17 cellular contexts compared by ENCODE assay signal in the genomic region with DNA sequence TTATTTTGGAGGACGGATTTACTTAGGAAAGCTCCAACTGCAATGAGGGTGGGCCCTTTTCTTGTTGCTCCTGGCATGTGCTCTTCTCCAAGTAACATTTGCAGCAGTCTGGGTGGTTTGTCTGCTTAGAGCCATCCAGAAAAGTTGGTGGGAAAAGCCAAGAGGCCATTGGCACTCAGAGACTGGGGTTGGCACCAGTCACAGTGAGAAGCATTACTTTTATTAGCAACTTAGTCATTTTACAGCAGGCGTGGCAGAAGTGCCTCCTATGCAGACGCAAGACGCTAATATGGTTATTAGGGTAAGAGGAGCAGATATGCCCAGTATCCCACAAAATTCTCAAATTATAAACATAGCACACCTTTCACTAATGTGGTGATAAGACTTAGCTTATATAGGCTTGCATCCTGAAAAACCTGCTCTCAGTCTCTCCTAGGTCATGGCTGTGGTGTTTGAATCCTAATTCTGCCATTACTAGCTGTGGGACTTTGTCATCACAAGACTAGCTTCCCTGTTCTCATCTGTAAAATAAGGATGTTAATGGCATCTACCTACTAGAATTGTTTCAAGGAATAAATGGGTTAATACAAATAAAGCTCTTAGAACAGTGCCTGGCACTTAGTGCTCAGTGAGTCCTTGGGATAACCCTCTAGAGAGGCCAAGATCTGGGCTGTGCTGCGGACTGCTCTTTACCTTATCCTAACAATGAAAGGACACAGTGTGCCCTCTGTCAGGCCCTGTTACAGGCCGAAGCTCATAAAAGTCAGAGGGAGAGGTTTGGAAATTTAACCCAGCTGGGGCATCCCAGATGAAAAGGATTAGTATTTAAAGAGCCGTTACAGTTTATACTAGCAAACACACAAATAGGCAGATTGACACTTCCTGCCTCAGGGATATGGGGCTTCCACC.
DNase-seq lines count a peak whose midpoint lies in the region; ATAC-seq and TF ChIP-seq lines count a peak whose summit lies in the region.
"Had no signal": no experiment of that assay in that cellular context is flagged by ENCODE, and none has a peak within 500 bp of the region (broad histone marks: within the 10 kb centered on the region; RNA-seq: fewer than 3 reads in every experiment).

No MANE protein-coding gene starts in this region.

- H3F3A ChIP-seq in GM23248 (ENCODE audit: insufficient read depth), result no peaks in the 10 kb centered on the region

- peak; percentile 96 for DNase-seq in LNCaP clone FGC (ENCODE audit: low read depth)
- DNase-seq in endodermal cell, result no peak
- DNase-seq in lower lobe of right lung, result no peak
- peak; percentile 63 to 78 for DNase-seq in gastrocnemius medialis
- DNase-seq in natural killer cell treated with Interleukin-12 subunit alpha and Interleukin-12 subunit beta and Interleukin-15 and Interleukin-18, amount 100 ng/mL, for 72 hours (ENCODE audit: low spot score), result no peak
- DNase-seq in GM23248, result no peak
- DNase-seq in CD1c-positive myeloid dendritic cell (ENCODE audit: extremely low spot score), result no peak
- no peak for DNase-seq in COLO668 (lab: John Stamatoyannopoulos, UW; ENCODE audit: unreplicated experiment)
- DNase-seq: activated CD4-positive, alpha-beta T cell treated with anti-CD3 and anti-CD28 coated beads for 48 hours; activated CD8-positive, alpha-beta memory T cell treated with anti-CD3 and anti-CD28 coated beads, Interleukin-2, amount 50 U/mL, for 48 hours; activated naive CD4-positive, alpha-beta T cell treated with Interleukin-2 at 50 U/mL for 16 hours; esophagus squamous epithelium; spleen; stimulated activated naive CD8-positive, alpha-beta T cell treated with anti-CD3 and anti-CD28 coated beads, Interleukin-15, amount 100 ng/mL, for 72 hours; T-helper 9 cell had no signal

- H3K36me3 ChIP-seq in endodermal cell (ENCODE audit: control insufficient read depth, insufficient read depth, low read length) (no peaks in the 10 kb centered on the region), lower lobe of right lung (no peaks in the 10 kb centered on the region), gastrocnemius medialis (no peaks in the 10 kb centered on the region), GM23248 (ENCODE audit: low read depth) (no peaks in the 10 kb centered on the region)
- H3K36me3 ChIP-seq: esophagus squamous epithelium, spleen had no signal

- WGBS in endodermal cell (ENCODE audit: insufficient coverage in 1 of 2, insufficient read length in 1 of 2), 2 experiments, result 90% methylated on average over 7 of the region's 7 CpGs; no CpG with 5 or more reads in 1 of the 2 experiments
- whole genome bisulfite sequencing in GM23248 (ENCODE audit: low coverage in 1 of 2, low lambda C conversion rate in 2 of 2, missing lambda C conversion rate in 2 of 2), 2 experiments, result 50 to 57% methylated on average over 7 of the region's 7 CpGs

- no peaks in the 10 kb centered on the region for H3K9me2 ChIP-seq in GM23248 (ENCODE audit: insufficient read depth)

- no peak overlapping the region for H3K4me3 Mint-ChIP-seq in endodermal cell
- no peak overlapping the region for H3K4me3 Mint-ChIP-seq in natural killer cell treated with Interleukin-12 subunit alpha and Interleukin-12 subunit beta and Interleukin-15 and Interleukin-18, amount 100 ng/mL, for 72 hours
- H3K4me3 Mint-ChIP-seq: stimulated activated naive CD8-positive, alpha-beta T cell treated with anti-CD3 and anti-CD28 coated beads, Interleukin-15, amount 100 ng/mL, for 72 hours had no signal

- in situ Hi-C loops in gastrocnemius medialis (cut with MboI; ENCODE audit: low sequenced_read_pairs in 4 of 4) (loop anchor here in 1 of 4 donors (25.0 kb wide), 1 partner anchor 209 kb away; no protein-coding TSS in a partner anchor), GM23248 (cut with MboI) (no loop called here)

- H3K4me1 ChIP-seq in endodermal cell (ENCODE audit: control insufficient read depth, insufficient read depth, low read length) (peaks cover 8% of the 10 kb centered on the region), lower lobe of right lung (no peaks in the 10 kb centered on the region), gastrocnemius medialis (peaks cover 19 to 26% of the 10 kb centered on the region in 2 donors), GM23248 (ENCODE audit: insufficient read depth) (peaks cover 12% of the 10 kb centered on the region)

- TF ChIP-seq CTCF in LNCaP clone FGC (IDR thresholded peaks at IDR 0.05; ENCODE audit: control insufficient read depth, extremely low read depth, insufficient read depth), result no peak
- TF ChIP-seq CTCF in endodermal cell (conservative IDR thresholded peaks at IDR 0.05), result no peak
- no peak for TF ChIP-seq CTCF in lower lobe of right lung (IDR thresholded peaks at IDR 0.05)
- no peak for TF ChIP-seq CTCF in gastrocnemius medialis (IDR thresholded peaks at IDR 0.05 in 4 of 5, conservative IDR thresholded peaks at IDR 0.05 in 1 of 5)

- intact Hi-C loops in lower lobe of right lung (cut with DNase I) (no loop called here), gastrocnemius medialis (cut with DNase I; ENCODE audit: low total_unique reads) (loop anchor here (2.0 to 10.0 kb wide), 2 partner anchors 114 to 314 kb away; no protein-coding TSS in a partner anchor)

- no peak overlapping the region for H3K9ac ChIP-seq in endodermal cell (ENCODE audit: extremely low read depth, low read length, poor library complexity, severe bottlenecking)
- no peak overlapping the region for H3K9ac ChIP-seq in GM23248
- H3K9ac ChIP-seq: KMS-11 had no signal

- H2AFZ ChIP-seq in GM23248, result no peak overlapping the region

- peaks cover 19% of the 10 kb centered on the region for H3K4me1 Mint-ChIP-seq in endodermal cell
- no peaks in the 10 kb centered on the region for H3K4me1 Mint-ChIP-seq in natural killer cell treated with Interleukin-12 subunit alpha and Interleukin-12 subunit beta and Interleukin-15 and Interleukin-18, amount 100 ng/mL, for 72 hours (ENCODE audit: low read depth in 2 of 2)
- H3K4me1 Mint-ChIP-seq: stimulated activated naive CD8-positive, alpha-beta T cell treated with anti-CD3 and anti-CD28 coated beads, Interleukin-15, amount 100 ng/mL, for 72 hours had no signal

- H3K27ac Mint-ChIP-seq in endodermal cell, result peak overlapping the region; percentile 44
- H3K27ac Mint-ChIP-seq in natural killer cell treated with Interleukin-12 subunit alpha and Interleukin-12 subunit beta and Interleukin-15 and Interleukin-18, amount 100 ng/mL, for 72 hours, result no peak overlapping the region
- H3K27ac Mint-ChIP-seq: stimulated activated naive CD8-positive, alpha-beta T cell treated with anti-CD3 and anti-CD28 coated beads, Interleukin-15, amount 100 ng/mL, for 72 hours had no signal

- TF ChIP-seq POLR2A in gastrocnemius medialis (IDR thresholded peaks at IDR 0.05), result no peak

- H3K4me2 ChIP-seq in GM23248 (ENCODE audit: unreplicated experiment), result no peak overlapping the region
- H3K4me2 ChIP-seq: KMS-11 had no signal

- no peak overlapping the region for H3K4me3 ChIP-seq in LNCaP clone FGC (ENCODE audit: low read depth, low read length)
- no peak overlapping the region for H3K4me3 ChIP-seq in endodermal cell (ENCODE audit: low read length)
- no peak overlapping the region for H3K4me3 ChIP-seq in lower lobe of right lung
- no peak overlapping the region for H3K4me3 ChIP-seq in gastrocnemius medialis
- H3K4me3 ChIP-seq in GM23248, result no peak overlapping the region
- H3K4me3 ChIP-seq: esophagus squamous epithelium, lung, spleen had no signal

- no peaks in the 10 kb centered on the region for H3K27me3 ChIP-seq in endodermal cell (ENCODE audit: control insufficient read depth, insufficient read depth, low read length, poor library complexity, severe bottlenecking)
- no peaks in the 10 kb centered on the region for H3K27me3 ChIP-seq in lower lobe of right lung (ENCODE audit: low read depth)
- no peaks in the 10 kb centered on the region for H3K27me3 ChIP-seq in gastrocnemius medialis
- H3K27me3 ChIP-seq in GM23248 (replicated peaks; ENCODE audit: insufficient read depth), result no peaks in the 10 kb centered on the region
- H3K27me3 ChIP-seq: esophagus squamous epithelium, spleen had no signal

- no peaks in the 10 kb centered on the region for H3K9me3 ChIP-seq in endodermal cell (ENCODE audit: control insufficient read depth, low read length)
- no peaks in the 10 kb centered on the region for H3K9me3 ChIP-seq in lower lobe of right lung
- no peaks in the 10 kb centered on the region for H3K9me3 ChIP-seq in gastrocnemius medialis
- H3K9me3 ChIP-seq in GM23248 (ENCODE audit: low read depth), result no peaks in the 10 kb centered on the region
- H3K9me3 ChIP-seq: esophagus squamous epithelium, spleen had no signal

- peaks cover 4% of the 10 kb centered on the region for H3K9me3 Mint-ChIP-seq in endodermal cell
- H3K9me3 Mint-ChIP-seq in natural killer cell treated with Interleukin-12 subunit alpha and Interleukin-12 subunit beta and Interleukin-15 and Interleukin-18, amount 100 ng/mL, for 72 hours, result no peaks in the 10 kb centered on the region
- H3K9me3 Mint-ChIP-seq: stimulated activated naive CD8-positive, alpha-beta T cell treated with anti-CD3 and anti-CD28 coated beads, Interleukin-15, amount 100 ng/mL, for 72 hours had no signal

- no peaks in the 10 kb centered on the region for H3K27me3 Mint-ChIP-seq in endodermal cell (ENCODE audit: insufficient read depth)
- no peaks in the 10 kb centered on the region for H3K27me3 Mint-ChIP-seq in natural killer cell treated with Interleukin-12 subunit alpha and Interleukin-12 subunit beta and Interleukin-15 and Interleukin-18, amount 100 ng/mL, for 72 hours
- H3K27me3 Mint-ChIP-seq: stimulated activated naive CD8-positive, alpha-beta T cell treated with anti-CD3 and anti-CD28 coated beads, Interleukin-15, amount 100 ng/mL, for 72 hours had no signal

- 0 out of 2 replicates have a peak, but pooled peaks cover 13% of the 10 kb centered on the region for H3K79me2 ChIP-seq in GM23248 (ENCODE audit: insufficient read depth)

- no peaks in the 10 kb centered on the region for H3K36me3 Mint-ChIP-seq in endodermal cell (ENCODE audit: low read depth)
- no peaks in the 10 kb centered on the region for H3K36me3 Mint-ChIP-seq in natural killer cell treated with Interleukin-12 subunit alpha and Interleukin-12 subunit beta and Interleukin-15 and Interleukin-18, amount 100 ng/mL, for 72 hours

- no peaks in the 10 kb centered on the region for H4K20me1 ChIP-seq in GM23248 (ENCODE audit: insufficient read depth)

- H3K27ac ChIP-seq in endodermal cell (ENCODE audit: low read depth, low read length) (no peak overlapping the region), lower lobe of right lung (no peak overlapping the region), gastrocnemius medialis (peak overlapping the region; percentile 82 to 90 (median 87)), GM23248 (no peak overlapping the region)
- H3K27ac ChIP-seq: KMS-11, spleen had no signal

- ATAC-seq in lower lobe of right lung, result peak; percentile 65 to 81
- ATAC-seq in gastrocnemius medialis, result peak; percentile 95
- no peak for ATAC-seq in natural killer cell treated with Interleukin-12 subunit alpha and Interleukin-12 subunit beta and Interleukin-15 and Interleukin-18, amount 100 ng/mL, for 72 hours
- ATAC-seq: stimulated activated naive CD8-positive, alpha-beta T cell treated with anti-CD3 and anti-CD28 coated beads, Interleukin-15, amount 100 ng/mL, for 72 hours had no signal

Comparison
In these comparisons a context has a peak if more than half of its experiments do, and no peak if none do; other contexts are left out.
1. DNase-seq: peak in LNCaP clone FGC (single experiment) and gastrocnemius medialis (2 of 2); none in endodermal cell (single experiment), lower lobe of right lung (single experiment), natural killer cell treated with Interleukin-12 subunit alpha and Interleukin-12 subunit beta and Interleukin-15 and Interleukin-18, amount 100 ng/mL, for 72 hours (single experiment), GM23248 (single experiment), CD1c-positive myeloid dendritic cell (single experiment) and COLO668 (single experiment).
2. H3K27ac ChIP-seq: peak in gastrocnemius medialis (4 of 4); none in endodermal cell (single experiment), lower lobe of right lung (single experiment) and GM23248 (single experiment).
3. ATAC-seq: peak in lower lobe of right lung (2 of 2) and gastrocnemius medialis (2 of 2); none in natural killer cell treated with Interleukin-12 subunit alpha and Interleukin-12 subunit beta and Interleukin-15 and Interleukin-18, amount 100 ng/mL, for 72 hours (0 of 2).